Comparison of ENCODE assay signal across 1 cellular context in the genomic region with DNA sequence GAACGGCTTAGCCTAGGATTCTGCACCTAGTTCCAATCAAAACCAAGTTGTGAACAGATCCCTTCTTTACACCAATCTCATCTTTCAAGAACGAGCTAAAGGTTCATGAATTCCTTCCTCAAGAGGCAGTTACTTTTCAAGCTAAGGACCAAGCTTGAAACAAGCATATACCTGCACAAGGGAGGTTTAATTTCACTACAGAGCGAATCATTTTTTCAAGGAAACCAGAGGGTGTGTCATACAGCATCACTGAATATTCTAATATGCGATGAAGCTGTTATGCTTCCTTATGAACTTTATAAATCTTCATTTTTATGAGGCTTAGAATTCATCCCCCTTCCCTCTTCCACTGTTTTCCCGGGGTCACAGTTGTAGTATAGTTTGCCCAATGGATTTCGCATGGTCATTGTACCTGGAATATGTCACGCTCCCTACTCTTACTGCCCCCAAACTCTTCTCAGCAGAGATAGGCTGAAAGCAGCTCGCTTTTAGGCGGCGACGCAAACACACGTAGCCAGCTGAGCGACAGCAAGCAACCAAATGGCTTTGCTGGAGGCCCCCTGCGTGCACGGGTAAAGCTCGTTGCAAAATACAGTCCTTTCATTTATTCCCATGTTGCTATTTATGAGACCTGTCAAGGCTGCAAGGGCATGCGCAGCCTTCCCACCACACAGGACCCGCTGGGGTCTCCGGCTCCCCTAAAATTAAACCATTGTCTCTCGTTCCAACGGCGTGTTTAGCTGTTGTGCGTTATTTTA.
TF ChIP-seq lines count a peak whose summit lies in the region.

No MANE protein-coding gene starts in this region.

TF ChIP-seq in SK-N-SH treated with all-trans-retinoic acid at 6 μM for 48 hours, 23 proteins besides CTCF, POLR2A, EP300 and RAD21 (continued from another document):
- TF ChIP-seq SNAI2 (CRISPR knock-in tag; IDR thresholded peaks at IDR 0.05) (no peak), ISL1 (CRISPR knock-in tag; IDR thresholded peaks at IDR 0.05) (no peak), ZNF8 (CRISPR knock-in tag; IDR thresholded peaks at IDR 0.05) (no peak), ZC3H10 (CRISPR knock-in tag; IDR thresholded peaks at IDR 0.05) (no peak)
- TF ChIP-seq, protein P1, sequence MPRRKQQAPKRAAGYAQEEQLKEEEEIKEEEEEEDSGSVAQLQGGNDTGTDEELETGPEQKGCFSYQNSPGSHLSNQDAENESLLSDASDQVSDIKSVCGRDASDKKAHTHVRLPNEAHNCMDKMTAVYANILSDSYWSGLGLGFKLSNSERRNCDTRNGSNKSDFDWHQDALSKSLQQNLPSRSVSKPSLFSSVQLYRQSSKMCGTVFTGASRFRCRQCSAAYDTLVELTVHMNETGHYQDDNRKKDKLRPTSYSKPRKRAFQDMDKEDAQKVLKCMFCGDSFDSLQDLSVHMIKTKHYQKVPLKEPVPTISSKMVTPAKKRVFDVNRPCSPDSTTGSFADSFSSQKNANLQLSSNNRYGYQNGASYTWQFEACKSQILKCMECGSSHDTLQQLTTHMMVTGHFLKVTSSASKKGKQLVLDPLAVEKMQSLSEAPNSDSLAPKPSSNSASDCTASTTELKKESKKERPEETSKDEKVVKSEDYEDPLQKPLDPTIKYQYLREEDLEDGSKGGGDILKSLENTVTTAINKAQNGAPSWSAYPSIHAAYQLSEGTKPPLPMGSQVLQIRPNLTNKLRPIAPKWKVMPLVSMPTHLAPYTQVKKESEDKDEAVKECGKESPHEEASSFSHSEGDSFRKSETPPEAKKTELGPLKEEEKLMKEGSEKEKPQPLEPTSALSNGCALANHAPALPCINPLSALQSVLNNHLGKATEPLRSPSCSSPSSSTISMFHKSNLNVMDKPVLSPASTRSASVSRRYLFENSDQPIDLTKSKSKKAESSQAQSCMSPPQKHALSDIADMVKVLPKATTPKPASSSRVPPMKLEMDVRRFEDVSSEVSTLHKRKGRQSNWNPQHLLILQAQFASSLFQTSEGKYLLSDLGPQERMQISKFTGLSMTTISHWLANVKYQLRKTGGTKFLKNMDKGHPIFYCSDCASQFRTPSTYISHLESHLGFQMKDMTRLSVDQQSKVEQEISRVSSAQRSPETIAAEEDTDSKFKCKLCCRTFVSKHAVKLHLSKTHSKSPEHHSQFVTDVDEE (CRISPR knock-in tag; IDR thresholded peaks at IDR 0.05): no peak
